Comparison of ENCODE assay signal across 23 cellular contexts in the genomic region with DNA sequence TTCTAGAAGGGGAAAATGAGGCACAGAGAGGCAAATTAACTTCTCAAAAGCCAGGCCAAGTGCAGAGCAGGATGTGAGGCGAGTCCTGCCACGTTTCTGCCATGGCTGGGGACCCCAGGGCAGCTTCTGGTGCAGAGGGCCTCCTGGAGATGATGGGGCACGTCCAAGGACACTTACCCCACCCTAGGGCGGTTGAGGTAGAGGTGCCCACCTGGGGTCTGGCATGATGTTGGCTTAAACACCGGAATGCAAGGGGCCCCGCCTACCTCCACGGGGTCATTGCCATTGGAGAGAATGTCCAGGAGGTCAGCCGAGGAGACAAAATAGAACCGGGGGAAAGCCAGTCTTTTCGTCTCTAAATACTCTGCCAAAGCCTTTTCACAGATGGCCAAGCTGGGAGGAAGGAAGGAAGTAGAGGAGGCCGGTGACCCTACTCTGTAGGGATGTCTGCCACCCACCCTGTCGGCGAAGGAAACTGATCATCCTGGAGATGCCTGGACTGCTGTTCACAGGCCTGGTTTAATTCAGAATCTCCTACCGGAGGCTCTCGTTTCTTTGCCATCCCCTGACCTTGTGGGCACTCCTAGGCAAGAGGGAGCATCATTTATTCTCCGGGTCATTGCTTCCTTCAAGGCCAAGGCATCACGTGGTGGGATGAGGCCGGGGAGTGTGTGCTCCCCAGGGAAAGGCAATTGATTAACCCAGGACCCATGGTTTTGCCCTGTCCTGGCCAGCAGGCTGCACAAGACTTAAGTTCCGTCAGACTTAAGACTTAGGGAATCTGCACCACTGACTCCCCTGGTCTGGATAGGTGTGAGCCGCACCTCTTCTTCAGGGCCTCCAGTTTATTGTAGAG.
"Had no signal": no experiment of that assay in that cellular context is flagged by ENCODE, and none has a peak within 500 bp of the region (broad histone marks: within the 10 kb centered on the region; RNA-seq: fewer than 3 reads in every experiment).

No MANE protein-coding gene starts in this region.

- H3K9me3 ChIP-seq: heart left ventricle, psoas muscle, testis, tibial nerve had no signal

- DNase-seq: cerebellar nuclear complex; foreskin melanocyte; hypothalamus; mesendoderm; naive B cell; occipital lobe; retina; stimulated activated CD4-positive, alpha-beta T cell treated with anti-CD3 and anti-CD28 coated beads, Interleukin-2, amount 100 ng/mL, for 24 hours; stimulated activated CD4-positive, alpha-beta T cell treated with anti-CD3 and anti-CD28 coated beads, Interleukin-4, amount 100 ng/mL, for 4 hours; stimulated activated naive B cell treated with anti-CD40 and anti-IgM and Interleukin-4, amounts not matched to agents 10 μg/mL and 1 μg/mL and 100 μg/mL, for 72 hours; stimulated activated naive CD8-positive, alpha-beta T cell treated with anti-CD3 and anti-CD28 coated beads, Interleukin-15, amount 100 ng/mL, for 72 hours; testis had no signal

- H3K4me3 ChIP-seq: heart left ventricle, psoas muscle, testis, tibial nerve had no signal

- ATAC-seq: left lobe of liver; psoas muscle; sciatic nerve; stimulated activated naive B cell treated with anti-CD40 and anti-IgM and Interleukin-4, amounts not matched to agents 10 μg/mL and 1 μg/mL and 100 μg/mL, for 72 hours; stimulated activated naive CD8-positive, alpha-beta T cell treated with anti-CD3 and anti-CD28 coated beads, Interleukin-15, amount 100 ng/mL, for 72 hours had no signal

- H3K27me3 Mint-ChIP-seq: stimulated activated naive CD8-positive, alpha-beta T cell treated with anti-CD3 and anti-CD28 coated beads, Interleukin-15, amount 100 ng/mL, for 72 hours had no signal

- H3K27me3 ChIP-seq: heart left ventricle, testis, tibial nerve had no signal

- H3K4me1 ChIP-seq: parathyroid adenoma, psoas muscle, testis, tibial nerve had no signal

- H3K27ac ChIP-seq: heart left ventricle, parathyroid adenoma, psoas muscle, testis, tibial nerve had no signal

- H3K79me2 ChIP-seq: parathyroid adenoma had no signal

- H3K27ac Mint-ChIP-seq: dendritic cell treated with granulocyte-macrophage colony-stimulating factor and Interleukin-4, amounts not matched to agents 40 ng/mL and 50 ng/mL, for 4 days; nephron; stimulated activated naive B cell treated with anti-CD40 and anti-IgM and Interleukin-4, amounts not matched to agents 10 μg/mL and 1 μg/mL and 100 μg/mL, for 72 hours; stimulated activated naive CD8-positive, alpha-beta T cell treated with anti-CD3 and anti-CD28 coated beads, Interleukin-15, amount 100 ng/mL, for 72 hours had no signal

- H3K4me1 Mint-ChIP-seq: naive B cell; nephron; stimulated activated naive B cell treated with anti-CD40 and anti-IgM and Interleukin-4, amounts not matched to agents 10 μg/mL and 1 μg/mL and 100 μg/mL, for 72 hours; stimulated activated naive CD8-positive, alpha-beta T cell treated with anti-CD3 and anti-CD28 coated beads, Interleukin-15, amount 100 ng/mL, for 72 hours had no signal

- H3K36me3 ChIP-seq: heart left ventricle, tibial nerve had no signal

- H3K9ac ChIP-seq: parathyroid adenoma had no signal

- H3K36me3 Mint-ChIP-seq: naive B cell; stimulated activated naive B cell treated with anti-CD40 and anti-IgM and Interleukin-4, amounts not matched to agents 10 μg/mL and 1 μg/mL and 100 μg/mL, for 72 hours had no signal

- H3K9me3 Mint-ChIP-seq: dendritic cell treated with granulocyte-macrophage colony-stimulating factor and Interleukin-4, amounts not matched to agents 40 ng/mL and 50 ng/mL, for 4 days; naive B cell; nephron; stimulated activated naive B cell treated with anti-CD40 and anti-IgM and Interleukin-4, amounts not matched to agents 10 μg/mL and 1 μg/mL and 100 μg/mL, for 72 hours; stimulated activated naive CD8-positive, alpha-beta T cell treated with anti-CD3 and anti-CD28 coated beads, Interleukin-15, amount 100 ng/mL, for 72 hours had no signal

- FAIRE-seq: colon, endothelial cell of umbilical vein, islet of Langerhans had no signal

- H2AFZ ChIP-seq: parathyroid adenoma had no signal

- H3K4me3 Mint-ChIP-seq: dendritic cell treated with granulocyte-macrophage colony-stimulating factor and Interleukin-4, amounts not matched to agents 40 ng/mL and 50 ng/mL, for 4 days; naive B cell; nephron; stimulated activated naive B cell treated with anti-CD40 and anti-IgM and Interleukin-4, amounts not matched to agents 10 μg/mL and 1 μg/mL and 100 μg/mL, for 72 hours; stimulated activated naive CD8-positive, alpha-beta T cell treated with anti-CD3 and anti-CD28 coated beads, Interleukin-15, amount 100 ng/mL, for 72 hours had no signal
